Comparison of ENCODE assay signal across 8 cellular contexts in genomic region chr7:135147341-135147898, GRCh38. TPM values are rescaled to one million over a fixed set of nuclear protein-coding genes. Genes with fewer than 3 reads are reported as not detected.
DNase-seq lines count a peak whose midpoint lies in the region; ATAC-seq and TF ChIP-seq lines count a peak whose summit lies in the region.

No MANE protein-coding gene starts in this region.

- POLR2A ChIA-PET in Panc1 (lab: Charles Lee), result interaction anchor here (0.5 kb wide), 1 partner anchor 668 kb away, joined by 3 read pairs; no protein-coding TSS in a partner anchor

- no TSS peak for BruUV-seq in Panc1 (replicated peaks; lab: Mats Ljungman, UMichigan)

- intact Hi-C loops in Right ventricle myocardium inferior (cut with DNase I) (loop anchor here (2.0 kb wide), 1 partner anchor 161 kb away; the partner anchor contains the start of gene AGBL3), cardiac septum (cut with DNase I) (loop anchor here (1.0 to 5.0 kb wide), 3 partner anchors 13 to 160 kb away; partner anchors contain the start of genes AGBL3 and CYREN), Panc1 (cut with micrococcal nuclease; ENCODE audit: unreplicated experiment) (loop anchor here (10.0 kb wide), 1 partner anchor 153 kb away; no protein-coding TSS in a partner anchor), posterior cingulate gyrus (cut with DNase I) (no loop called here)

- in situ Hi-C loops in Panc1 (cut with HindIII; ENCODE audit: low pct_unique_long_range_greater_than_20kb, low sequenced_read_pairs), result no loop called here

- TF ChIP-seq CTCF in Panc1 (IDR thresholded peaks at IDR 0.05), result no peak

- CTCF ChIA-PET in Panc1 (lab: Charles Lee), result interaction anchor here (0.5 kb wide), 1 partner anchor 205 kb away, joined by 5 read pairs; no protein-coding TSS in a partner anchor

- H3K4me1 ChIP-seq in Panc1 (ENCODE audit: control insufficient read depth, insufficient read depth, low read length), result peaks cover 15% of the 10 kb centered on the region
- no peaks in the 10 kb centered on the region for H3K4me1 ChIP-seq in esophagus (ENCODE audit: control insufficient read depth in 2 of 2, insufficient read depth in 2 of 2, low read length in 1 of 2)

- H3K36me3 ChIP-seq in Panc1 (ENCODE audit: control insufficient read depth, insufficient read depth, low read length) (no peaks in the 10 kb centered on the region), esophagus (ENCODE audit: control insufficient read depth in 2 of 2, insufficient read depth in 2 of 2, low read length in 1 of 2) (peaks cover 0 to 3% of the 10 kb centered on the region in 2 donors)

- WGBS in esophagus, 2 donors, result 12 to 13% methylated on average over 6 of the region's 6 CpGs

- DNase-seq in Right ventricle myocardium inferior (ENCODE audit: missing footprints) (peak; percentile 39), cardiac septum (ENCODE audit: low spot score) (no peak), Panc1 (ENCODE audit: low read depth, low spot score) (peak; percentile 24), pons (ENCODE audit: low spot score) (peak; percentile 65), SHP77 (lab: John Stamatoyannopoulos, UW) (no peak), posterior cingulate gyrus (no peak)

- ATAC-seq in Right ventricle myocardium inferior (peak; percentile 74), Panc1 (peak; percentile 46), HG03521 (IDR thresholded peaks at IDR 0.05; ENCODE audit: unreplicated experiment) (no peak)

- no peaks in the 10 kb centered on the region for H3K9me3 ChIP-seq in Panc1 (ENCODE audit: control insufficient read depth, insufficient read depth, low read depth, low read length)
- no peaks in the 10 kb centered on the region for H3K9me3 ChIP-seq in esophagus (ENCODE audit: control insufficient read depth in 2 of 2, insufficient read depth in 1 of 2, low read depth in 1 of 2, low read length in 1 of 2)

- H3K27me3 ChIP-seq in Panc1 (ENCODE audit: control insufficient read depth, insufficient read depth, low read length), result no peaks in the 10 kb centered on the region
- no peaks in the 10 kb centered on the region for H3K27me3 ChIP-seq in esophagus (ENCODE audit: control insufficient read depth in 1 of 2, insufficient read depth in 2 of 2, low read length in 2 of 2)

- H3K27ac ChIP-seq in Panc1 (ENCODE audit: low read length), result peak overlapping the region; percentile 86
- H3K27ac ChIP-seq in esophagus (ENCODE audit: low read depth in 2 of 2, low read length in 1 of 2), result peak overlapping the region; percentile 87 to 90

- H3K4me3 ChIP-seq in Panc1 (ENCODE audit: low read depth in 2 of 2, low read length in 2 of 2) (peak overlapping the region; percentile 42 to 74), esophagus (ENCODE audit: low read depth in 1 of 2, low read length in 2 of 2) (peak overlapping the region in 1 of 2 donors; percentile 49)

RNA-seq across cellular contexts. Expression of gene TMEM140, which starts 0.5 kb away (rescaled TPM):
- 24.3 TPM for total RNA-seq in Right ventricle myocardium inferior
- total RNA-seq in cardiac septum, result 15.2 TPM
- 3.2 TPM for total RNA-seq in Panc1 (2021; ENCODE audit: unreplicated experiment)
- polyA plus RNA-seq in Panc1 (2012; ENCODE audit: insufficient read length), result 7.7 TPM
- 1 to 10 TPM; 1.3 to 1.9 TPM for polyA plus RNA-seq in esophagus

RNA-seq across cellular contexts. Expression of gene CYREN, which starts 23.1 kb away (rescaled TPM):
- total RNA-seq in Right ventricle myocardium inferior (22.5 TPM), cardiac septum (24.0 TPM), Panc1 (2021; ENCODE audit: unreplicated experiment) (49.6 TPM)
- 37.1 TPM for polyA plus RNA-seq in Panc1 (2012; ENCODE audit: insufficient read length)
- polyA plus RNA-seq in esophagus, result 10 to 100 TPM; 26.0 to 27.2 TPM

Comparison
In these comparisons a context has a peak if more than half of its experiments do, and no peak if none do; other contexts are left out.
1. DNase-seq: peak in Right ventricle myocardium inferior (single experiment), Panc1 (single experiment) and pons (single experiment); none in cardiac septum (single experiment), SHP77 (0 of 2) and posterior cingulate gyrus (0 of 10).